ENCODE assay signal across 11 cellular contexts in the genomic region with DNA sequence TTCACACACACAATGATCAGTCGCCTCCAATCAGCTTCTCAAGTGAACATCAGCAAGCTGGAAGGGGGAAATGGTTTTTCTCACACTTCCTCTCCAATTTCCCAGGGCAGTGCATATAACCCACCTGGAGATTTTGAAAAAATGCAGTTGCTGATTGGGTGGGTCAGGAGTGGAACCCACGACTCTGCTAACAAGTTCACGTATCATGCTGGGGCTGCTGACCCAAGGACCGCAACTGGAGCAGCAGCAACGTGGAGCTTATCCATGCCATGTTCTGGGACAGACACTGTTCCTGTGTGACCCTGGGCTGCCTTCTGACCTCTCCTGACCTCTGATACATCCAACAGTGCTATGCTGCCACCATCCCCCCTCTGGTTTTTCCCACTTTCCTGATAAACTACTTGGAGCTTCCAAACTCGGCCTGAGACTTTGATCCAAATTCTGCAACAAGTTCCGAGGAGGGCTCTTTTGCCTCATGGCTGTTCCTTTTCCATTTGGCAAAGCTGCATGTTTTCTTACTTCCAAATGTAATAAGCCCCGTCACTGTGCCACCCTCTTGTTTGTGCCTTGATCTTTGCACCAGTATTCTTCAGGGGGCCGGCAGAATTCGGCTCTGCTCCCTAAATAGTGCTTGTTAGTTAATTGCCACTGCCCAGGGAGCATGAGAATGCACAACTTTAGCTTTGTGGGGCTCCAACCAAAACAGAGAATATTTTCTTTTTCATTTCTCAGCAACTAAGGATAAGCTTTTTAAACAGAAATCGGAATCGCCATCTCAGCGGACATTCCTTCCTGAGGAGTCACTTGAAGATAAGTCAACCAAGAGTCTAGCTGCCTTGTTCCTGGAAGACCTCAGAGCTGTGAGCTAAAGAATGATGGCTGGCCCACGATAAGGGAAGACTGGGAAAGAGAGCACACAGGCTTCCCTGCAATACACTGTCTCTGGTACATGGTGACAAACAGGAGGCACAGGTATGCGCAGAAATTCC.
DNase-seq lines count a peak whose midpoint lies in the region; ATAC-seq and TF ChIP-seq lines count a peak whose summit lies in the region.
"Had no signal": no experiment of that assay in that cellular context is flagged by ENCODE, and none has a peak within 500 bp of the region (broad histone marks: within the 10 kb centered on the region; RNA-seq: fewer than 3 reads in every experiment).

No MANE protein-coding gene starts in this region.

- peaks cover 11% of the 10 kb centered on the region for H3K4me1 ChIP-seq in fibroblast of lung (ENCODE audit: control insufficient read depth, extremely low read depth, insufficient read depth, low read length)
- peaks cover 32 to 54% of the 10 kb centered on the region in 2 donors for H3K4me1 ChIP-seq in gastrocnemius medialis
- peaks cover 0 to 3% of the 10 kb centered on the region in 2 donors for H3K4me1 ChIP-seq in neuronal stem cell (ENCODE audit: control insufficient read depth in 2 of 2, insufficient read depth in 1 of 2, low read depth in 1 of 2, low read length in 2 of 2)

- no peak overlapping the region for H2BK12ac ChIP-seq in neuronal stem cell (ENCODE audit: low read length)

- H3K4me1 Mint-ChIP-seq in activated B cell treated with CpG ODN at 0.5 μM for 24 hours: peaks cover 49% of the 10 kb centered on the region

- H3K27me3 ChIP-seq in fibroblast of lung (ENCODE audit: control insufficient read depth, insufficient read depth, low read length) (no peaks in the 10 kb centered on the region), gastrocnemius medialis (no peaks in the 10 kb centered on the region), neuronal stem cell (ENCODE audit: control insufficient read depth in 3 of 3, insufficient read depth in 3 of 3, low read depth in 1 of 3, low read length in 3 of 3) (no peaks in the 10 kb centered on the region)

- no peaks in the 10 kb centered on the region for H4K20me1 ChIP-seq in fibroblast of lung (ENCODE audit: control insufficient read depth, extremely low read depth, insufficient read depth, low read length)

- H3K36me3 ChIP-seq in fibroblast of lung (ENCODE audit: control insufficient read depth, insufficient read depth, low read length) (peaks cover 14% of the 10 kb centered on the region), gastrocnemius medialis (peaks cover 0 to 19% of the 10 kb centered on the region in 2 donors), neuronal stem cell (replicated peaks in 1 of 2; ENCODE audit: control insufficient read depth in 2 of 2, insufficient read depth in 2 of 2, low read length in 2 of 2) (peaks cover 69 to 100% of the 10 kb centered on the region in 2 donors)

- H3K27ac ChIP-seq in fibroblast of lung (ENCODE audit: insufficient read depth, low read length): peak overlapping the region; percentile 33
- H3K27ac ChIP-seq in gastrocnemius medialis: peak overlapping the region in 3 of 4 donors; percentile 2 to 21 (median 11)
- no peak overlapping the region for H3K27ac ChIP-seq in neuronal stem cell (replicated peaks; ENCODE audit: low read length)

- no peaks in the 10 kb centered on the region for H3K36me3 Mint-ChIP-seq in activated B cell treated with CpG ODN at 0.5 μM for 24 hours (ENCODE audit: low read depth)

- intact Hi-C loops in activated B cell treated with CpG ODN at 0.5 μM for 24 hours (cut with micrococcal nuclease): loop anchor here (1.0 to 2.0 kb wide), 2 partner anchors 8 to 78 kb away; no protein-coding TSS in a partner anchor
- intact Hi-C loops in gastrocnemius medialis (cut with DNase I; ENCODE audit: low total_unique reads): loop anchor here (5.0 kb wide), 1 partner anchor 127 kb away; no protein-coding TSS in a partner anchor

- H3K18ac ChIP-seq in neuronal stem cell (ENCODE audit: low read length): no peak overlapping the region

- H3K79me1 ChIP-seq in neuronal stem cell (ENCODE audit: low read depth, low read length): peaks cover 9% of the 10 kb centered on the region

- CTCF ChIA-PET in GM10248 (lab: Yijun Ruan, JAX): interaction anchor here (0.8 to 10.2 kb wide), 10 partner anchors 8 to 421 kb away, joined by 3 to 108 read pairs (median 4); no protein-coding TSS in a partner anchor
- CTCF ChIA-PET in activated B cell treated with CpG ODN at 0.5 μM for 24 hours (lab: Charles Lee): interaction anchor here (1.2 to 2.1 kb wide), 6 partner anchors 8 to 427 kb away, joined by 3 to 8 read pairs (median 5); no protein-coding TSS in a partner anchor

- no peak overlapping the region for H4K91ac ChIP-seq in neuronal stem cell (ENCODE audit: low read depth, low read length, poor library complexity)

- no CpG with 5 or more reads among the region's 15 CpGs for WGBS in neuronal stem cell (ENCODE audit: extremely low coverage in 2 of 2, insufficient read length in 2 of 2, insufficient replicate concordance in 1 of 2), 2 donors

- POLR2A ChIA-PET in GM10248 (lab: Yijun Ruan, JAX) (no interaction called here), activated B cell treated with CpG ODN at 0.5 μM for 24 hours (lab: Charles Lee) (interaction anchor here (0.7 to 0.8 kb wide), 2 partner anchors 11 to 118 kb away, joined by 3 to 5 read pairs; no protein-coding TSS in a partner anchor)

- TF ChIP-seq CTCF in GM10248 (IDR thresholded peaks at IDR 0.05; ENCODE audit: control extremely low read depth, extremely low read depth, low read depth, missing control alignments): no peak
- no peak for TF ChIP-seq CTCF in activated B cell treated with CpG ODN at 0.5 μM for 24 hours (IDR thresholded peaks at IDR 0.05)
- no peak for TF ChIP-seq CTCF in fibroblast of lung (conservative IDR thresholded peaks at IDR 0.05 in 1 of 2, IDR thresholded peaks at IDR 0.05 in 1 of 2; ENCODE audit: low read depth in 1 of 2, low read length in 2 of 2)
- no peak for TF ChIP-seq CTCF in gastrocnemius medialis (IDR thresholded peaks at IDR 0.05 in 4 of 5, conservative IDR thresholded peaks at IDR 0.05 in 1 of 5)

- DNase-seq in GM10248 (ENCODE audit: extremely low spot score) (peak; percentile 85), activated B cell treated with CpG ODN at 0.5 μM for 24 hours (no peak), fibroblast of lung (ENCODE audit: low read depth in 2 of 2) (peak in 1 of 2 donors; percentile 93), gastrocnemius medialis (no peak), neuronal stem cell (ENCODE audit: low spot score) (no peak), RPMI8226 (no peak), OCI-M1 (lab: John Stamatoyannopoulos, UW) (no peak)
- DNase-seq: GDM1, H7, NCI-H446 had no signal

- H3K4me2 ChIP-seq in fibroblast of lung (ENCODE audit: extremely low read depth, insufficient read depth, low read length) (no peak overlapping the region), neuronal stem cell (ENCODE audit: insufficient read depth, low read length, poor library complexity, severe bottlenecking) (no peak overlapping the region)

- H3K27ac Mint-ChIP-seq in activated B cell treated with CpG ODN at 0.5 μM for 24 hours: peak overlapping the region; percentile 85

- no peak overlapping the region for H2BK5ac ChIP-seq in neuronal stem cell (ENCODE audit: low read length)

- no peaks in the 10 kb centered on the region for H3K27me3 Mint-ChIP-seq in activated B cell treated with CpG ODN at 0.5 μM for 24 hours

- no peak overlapping the region for H4K8ac ChIP-seq in neuronal stem cell (ENCODE audit: low read depth, low read length)

- H2BK15ac ChIP-seq in neuronal stem cell (ENCODE audit: low read length): no peak overlapping the region

- H2AK5ac ChIP-seq in neuronal stem cell (ENCODE audit: low read depth, low read length): no peak overlapping the region

- no peak for TF ChIP-seq POLR2A in gastrocnemius medialis (IDR thresholded peaks at IDR 0.05)

- ATAC-seq in activated B cell treated with CpG ODN at 0.5 μM for 24 hours (ENCODE audit: low read depth) (no peak), gastrocnemius medialis (no peak), HG03280 (IDR thresholded peaks at IDR 0.05; ENCODE audit: unreplicated experiment) (no peak)

- H3K4me3 ChIP-seq in fibroblast of lung (replicated peaks in 1 of 4; ENCODE audit: control extremely low read depth in 1 of 4, insufficient read depth in 1 of 4, low read depth in 3 of 4, low read length in 4 of 4) (no peak overlapping the region), gastrocnemius medialis (no peak overlapping the region), neuronal stem cell (ENCODE audit: low read length in 2 of 2) (no peak overlapping the region)

- in situ Hi-C loops in gastrocnemius medialis (cut with MboI; ENCODE audit: low sequenced_read_pairs in 4 of 4): no loop called here

- no peak overlapping the region for H2AFZ ChIP-seq in fibroblast of lung (ENCODE audit: low read length)
- H2AFZ ChIP-seq in neuronal stem cell (ENCODE audit: low read length): no peak overlapping the region

- H3K9me3 ChIP-seq in fibroblast of lung (ENCODE audit: control insufficient read depth, insufficient read depth, low read depth, low read length): no peaks in the 10 kb centered on the region
- H3K9me3 ChIP-seq in gastrocnemius medialis: no peaks in the 10 kb centered on the region
- H3K9me3 ChIP-seq in neuronal stem cell (replicated peaks in 1 of 2; ENCODE audit: control insufficient read depth in 2 of 2, insufficient read depth in 1 of 2, low read depth in 1 of 2, low read length in 2 of 2): peaks cover 0 to 4% of the 10 kb centered on the region in 2 donors

- H2BK120ac ChIP-seq in neuronal stem cell (ENCODE audit: low read depth, low read length): no peak overlapping the region

- no peak overlapping the region for H3K23ac ChIP-seq in neuronal stem cell (ENCODE audit: low read depth, low read length, poor library complexity)

- no peak overlapping the region for H3K4ac ChIP-seq in neuronal stem cell (ENCODE audit: low read length)

- H3K4me3 Mint-ChIP-seq in activated B cell treated with CpG ODN at 0.5 μM for 24 hours: peak overlapping the region; percentile 84

- H3K79me2 ChIP-seq in fibroblast of lung (ENCODE audit: control insufficient read depth, insufficient read depth, low read length): no peaks in the 10 kb centered on the region

- H3K9ac ChIP-seq in fibroblast of lung (ENCODE audit: insufficient read depth, low read length) (no peak overlapping the region), neuronal stem cell (ENCODE audit: low read depth, low read length, poor library complexity) (no peak overlapping the region)

- H3K14ac ChIP-seq in neuronal stem cell (ENCODE audit: low read length): no peak overlapping the region

- H3K9me3 Mint-ChIP-seq in activated B cell treated with CpG ODN at 0.5 μM for 24 hours: no peaks in the 10 kb centered on the region
